13 cellular contexts compared by ENCODE assay signal in the genomic region with DNA sequence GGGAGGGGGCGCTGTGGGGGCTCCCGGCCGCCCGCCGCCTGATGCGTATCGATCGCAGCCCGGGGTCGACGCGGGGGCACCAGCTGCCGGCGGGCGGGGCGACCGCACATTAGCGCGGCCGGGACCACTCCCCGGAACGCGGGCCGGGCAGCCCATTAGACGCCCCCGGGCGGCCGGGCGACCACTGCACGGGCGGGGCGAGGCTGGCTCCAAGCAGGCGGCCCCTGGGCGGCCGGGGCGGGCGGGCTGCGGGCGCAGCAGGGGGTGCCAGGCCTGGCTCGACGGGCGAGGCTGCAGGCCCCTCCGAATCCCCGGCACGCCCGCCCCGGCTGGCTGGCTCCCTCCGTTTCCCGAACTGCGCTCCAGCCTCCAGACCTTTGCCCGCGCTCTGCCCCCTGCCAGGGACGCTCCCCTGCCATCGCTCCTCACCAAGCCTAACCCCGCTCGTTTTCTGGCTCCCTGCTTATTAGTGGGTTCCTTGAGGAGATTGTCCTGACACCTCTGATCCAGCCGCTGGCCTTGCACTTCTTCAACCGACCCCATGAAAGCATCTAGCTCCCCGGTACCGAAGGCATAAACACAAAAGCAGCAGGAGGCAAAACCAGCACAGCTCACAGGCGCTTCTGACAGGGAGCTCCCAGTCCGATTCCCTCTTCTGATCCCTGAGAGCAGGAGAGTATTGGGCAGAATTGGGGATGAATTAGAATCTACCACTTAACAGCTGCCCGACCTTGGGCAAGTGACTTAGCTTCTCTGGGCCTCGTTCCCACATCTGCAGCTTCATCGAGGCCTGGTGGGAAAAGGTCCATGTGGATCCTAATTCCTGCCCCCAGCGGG.
DNase-seq lines count a peak whose midpoint lies in the region; TF ChIP-seq lines count a peak whose summit lies in the region.
"Had no signal": no experiment of that assay in that cellular context is flagged by ENCODE, and none has a peak within 500 bp of the region (broad histone marks: within the 10 kb centered on the region; RNA-seq: fewer than 3 reads in every experiment).

No MANE protein-coding gene starts in this region.

- no peaks in the 10 kb centered on the region for H3K9me3 Mint-ChIP-seq in progenitor cell of endocrine pancreas (ENCODE audit: low read depth)

- H3K27me3 Mint-ChIP-seq in progenitor cell of endocrine pancreas, result peaks cover 5% of the 10 kb centered on the region

- no peak overlapping the region for H3K27ac ChIP-seq in iPS DF 6.9 (ENCODE audit: low read length)
- no peak overlapping the region for H3K27ac ChIP-seq in thyroid gland
- H3K27ac ChIP-seq: breast epithelium, testis had no signal

- H3K36me3 Mint-ChIP-seq in progenitor cell of endocrine pancreas (ENCODE audit: insufficient read depth), result no peaks in the 10 kb centered on the region

- H3K27ac Mint-ChIP-seq in progenitor cell of endocrine pancreas, result peak overlapping the region; percentile 93

- peaks cover 4% of the 10 kb centered on the region; the same call in 1 of the 2 replicates for H3K27me3 ChIP-seq in iPS DF 6.9 (ENCODE audit: control insufficient read depth, insufficient read depth, low read length)
- peaks cover 9% of the 10 kb centered on the region for H3K27me3 ChIP-seq in thyroid gland
- H3K27me3 ChIP-seq: testis had no signal

- H3K36me3 ChIP-seq in iPS DF 6.9 (ENCODE audit: control insufficient read depth, insufficient read depth, low read length) (no peaks in the 10 kb centered on the region), thyroid gland (no peaks in the 10 kb centered on the region)
- H3K36me3 ChIP-seq: breast epithelium had no signal

- no peaks in the 10 kb centered on the region; the same call in 1 of the 2 replicates for H3K4me1 ChIP-seq in iPS DF 6.9 (ENCODE audit: control insufficient read depth, insufficient read depth, low read length)
- H3K4me1 ChIP-seq in thyroid gland, result peaks cover 0 to 7% of the 10 kb centered on the region in 2 donors
- H3K4me1 ChIP-seq: breast epithelium, testis had no signal

- DNase-seq in NCI-H1417 (lab: John Stamatoyannopoulos, UW) (peak in 2 of 3 experiments; percentile 73 to 81), NCI-H1417 treated with DMSO at 0.1 percent for 48 hours (lab: John Stamatoyannopoulos, UW) (no peak), NCI-H2227 (lab: John Stamatoyannopoulos, UW; ENCODE audit: unreplicated experiment) (peak; percentile 63), iPS DF 6.9 (ENCODE audit: low read depth, low spot score) (no peak), progenitor cell of endocrine pancreas (ENCODE audit: low spot score, unreplicated experiment) (peak; percentile 68), NCI-H2029 treated with DMSO at 0.1 percent for 48 hours (lab: John Stamatoyannopoulos, UW) (no peak), thyroid gland (no peak), kidney glomerular epithelial cell (lab: John Stamatoyannopoulos, UW) (no peak)
- DNase-seq: 8988T; activated effector memory CD4-positive, alpha-beta T cell treated with Interleukin-2 at 50 U/mL for 16 hours; erythroblast; testis had no signal

- no CpG with 5 or more reads among the region's 66 CpGs for WGBS in iPS DF 6.9 (ENCODE audit: insufficient coverage, insufficient read length)
- WGBS in thyroid gland, 2 donors, result 45 to 60% methylated on average over 18 to 24 of the region's 66 CpGs

- peak; percentile 25 for TF ChIP-seq CTCF in progenitor cell of endocrine pancreas (IDR thresholded peaks at IDR 0.05; ENCODE audit: unreplicated experiment)
- TF ChIP-seq CTCF in thyroid gland (IDR thresholded peaks at IDR 0.05), result no peak

- TF ChIP-seq POLR2A in thyroid gland (IDR thresholded peaks at IDR 0.05), result no peak

- intact Hi-C loops in thyroid gland (cut with DNase I), result no loop called here

- H3K4me1 Mint-ChIP-seq in progenitor cell of endocrine pancreas (ENCODE audit: low read depth), result peaks cover 24% of the 10 kb centered on the region

- no peaks in the 10 kb centered on the region for H3K9me3 ChIP-seq in iPS DF 6.9 (ENCODE audit: control insufficient read depth, insufficient read depth, low read length)
- no peaks in the 10 kb centered on the region for H3K9me3 ChIP-seq in thyroid gland
- H3K9me3 ChIP-seq: breast epithelium, testis had no signal

- H3K4me3 ChIP-seq in iPS DF 6.9 (ENCODE audit: low read length) (peak overlapping the region; percentile 27; the same call in 1 of the 2 replicates), thyroid gland (replicated peaks in 1 of 3) (no peak overlapping the region)

- peak overlapping the region; percentile 76 for H3K4me3 Mint-ChIP-seq in progenitor cell of endocrine pancreas (ENCODE audit: low read depth)

Comparison
In these comparisons a context has a peak if more than half of its experiments do, and no peak if none do; other contexts are left out.
1. DNase-seq: peak in NCI-H1417 (2 of 3), NCI-H2227 (single experiment) and progenitor cell of endocrine pancreas (single experiment); none in NCI-H1417 treated with DMSO at 0.1 percent for 48 hours (single experiment), iPS DF 6.9 (single experiment), NCI-H2029 treated with DMSO at 0.1 percent for 48 hours (single experiment), thyroid gland (0 of 2) and kidney glomerular epithelial cell (single experiment).